In genomic region chr20:37357481-37358365, GRCh38 we compare ENCODE assay signal across 13 cellular contexts. TPM values are rescaled to one million over a fixed set of nuclear protein-coding genes. Genes with fewer than 3 reads are reported as not detected.
A peak's percentile ranks its signal among the peaks of the same experiment; 100 is the strongest.
DNase-seq lines count a peak whose midpoint lies in the region; ATAC-seq, FAIRE-seq and TF ChIP-seq lines count a peak whose summit lies in the region.
"Had no signal": no experiment of that assay in that cellular context is flagged by ENCODE, and none has a peak within 500 bp of the region (broad histone marks: within the 10 kb centered on the region; RNA-seq: fewer than 3 reads in every experiment).

No MANE protein-coding gene starts in this region.

- POLR2A ChIA-PET in RWPE1 (lab: Yijun Ruan, JAX; ENCODE audit: low non-redundant PET) = interaction anchor here (0.6 to 2.3 kb wide), 2 partner anchors 13 to 68 kb away, joined by 3 to 14 read pairs; partner anchors contain the start of gene MANBAL

- TF ChIP-seq CTCF in RWPE1 (conservative IDR thresholded peaks at IDR 0.05; ENCODE audit: low read depth) (no peak), esophagus squamous epithelium (IDR thresholded peaks at IDR 0.05) (no peak)

- H3K27ac ChIP-seq in RWPE1 (peak overlapping the region; percentile 96), esophagus squamous epithelium (peak overlapping the region; percentile 75 to 88 (median 82))

- intact Hi-C loops in esophagus squamous epithelium (cut with DNase I) (no loop called here), posterior vena cava (cut with DNase I) (no loop called here)

- peaks cover 44 to 99% (median 45%) of the 10 kb centered on the region in 3 donors for H3K4me1 ChIP-seq in esophagus squamous epithelium

- H3K36me3 ChIP-seq in esophagus squamous epithelium = peaks cover 0 to 31% (median 0%) of the 10 kb centered on the region in 3 donors

- 46 to 65% methylated on average over 5 of the region's 15 CpGs for WGBS in esophagus squamous epithelium, 2 donors

- DNase-seq in GF-D8 (lab: John Stamatoyannopoulos, UW) (peak; percentile 86), RWPE1 (ENCODE audit: low spot score) (no peak), esophagus squamous epithelium (lab: John Stamatoyannopoulos, UW) (no peak), posterior vena cava (ENCODE audit: low spot score) (peak; percentile 79), H54 (ENCODE audit: insufficient read length, low spot score) (no peak)
- DNase-seq: activated naive CD4-positive, alpha-beta T cell; HFFc6; NCI-H526 treated with DMSO at 0.1 percent for 48 hours; T-helper 9 cell had no signal

- H3K9me3 ChIP-seq in esophagus squamous epithelium = no peaks in the 10 kb centered on the region

- no peak for ATAC-seq in GM18517 (IDR thresholded peaks at IDR 0.05; ENCODE audit: unreplicated experiment)
- ATAC-seq in GM21447 (IDR thresholded peaks at IDR 0.05; ENCODE audit: unreplicated experiment) = no peak
- ATAC-seq in GM18858 (IDR thresholded peaks at IDR 0.05; ENCODE audit: unreplicated experiment) = no peak

- TF ChIP-seq POLR2A in esophagus squamous epithelium (IDR thresholded peaks at IDR 0.05) (no peak), H54 (IDR thresholded peaks at IDR 0.05; ENCODE audit: low read depth, low read length) (no peak)

- H3K27me3 ChIP-seq in esophagus squamous epithelium = no peaks in the 10 kb centered on the region

- H3K4me3 ChIP-seq in esophagus squamous epithelium = peak overlapping the region in 2 of 4 donors; percentile 27 to 46

- CTCF ChIA-PET in RWPE1 (lab: Yijun Ruan, JAX) = interaction anchor here (1.1 kb wide), 1 partner anchor 25 kb away, joined by 5 read pairs; no protein-coding TSS in a partner anchor

- FAIRE-seq in H54 (lab: Jason Lieb, UNC) = no peak
- FAIRE-seq: endothelial cell of umbilical vein had no signal

RNA-seq across cellular contexts. Expression of gene SRC, which starts 11.8 kb away (rescaled TPM):
- total RNA-seq in esophagus squamous epithelium (10 to 100 TPM; 32.4 to 46.5 (median 39.0) TPM), posterior vena cava (10 to 100 TPM; 35.4 to 39.1 TPM)

Comparison
In these comparisons a context has a peak if more than half of its experiments do, and no peak if none do; other contexts are left out.
1. DNase-seq: peak in GF-D8 (single experiment) and posterior vena cava (single experiment); none in RWPE1 (single experiment), esophagus squamous epithelium (single experiment) and H54 (single experiment).